ENCODE assay signal across 19 cellular contexts in genomic region chr19:43747557-43748204, GRCh38. TPM values are rescaled to one million over a fixed set of nuclear protein-coding genes. Genes with fewer than 3 reads are reported as not detected.
A peak's percentile ranks its signal among the peaks of the same experiment; 100 is the strongest.
DNase-seq lines count a peak whose midpoint lies in the region; ATAC-seq and TF ChIP-seq lines count a peak whose summit lies in the region.
"Had no signal": no experiment of that assay in that cellular context is flagged by ENCODE, and none has a peak within 500 bp of the region (broad histone marks: within the 10 kb centered on the region; RNA-seq: fewer than 3 reads in every experiment).

No MANE protein-coding gene starts in this region.

- H3K27me3 Mint-ChIP-seq in activated naive CD4-positive, alpha-beta T cell treated with anti-CD3 and anti-CD28 coated beads, Interleukin-2, amount 50 U/mL, for 24 hours: no peaks in the 10 kb centered on the region
- H3K27me3 Mint-ChIP-seq in stimulated activated naive CD8-positive, alpha-beta T cell treated with anti-CD3 and anti-CD28 coated beads, Interleukin-15, amount 100 ng/mL, for 72 hours: no peaks in the 10 kb centered on the region

- intact Hi-C loops in testis (cut with DNase I; ENCODE audit: low total_unique reads): loop anchor here (5.0 kb wide), 1 partner anchor 35 kb away; the partner anchor contains the start of gene KCNN4

- H3K4me1 Mint-ChIP-seq in activated naive CD4-positive, alpha-beta T cell treated with anti-CD3 and anti-CD28 coated beads, Interleukin-2, amount 50 U/mL, for 24 hours: peaks cover 41% of the 10 kb centered on the region
- H3K4me1 Mint-ChIP-seq in stimulated activated naive CD8-positive, alpha-beta T cell treated with anti-CD3 and anti-CD28 coated beads, Interleukin-15, amount 100 ng/mL, for 72 hours: peaks cover 27% of the 10 kb centered on the region

- H3K36me3 ChIP-seq in OCI-LY3 (replicated peaks; ENCODE audit: low read depth, low read length) (peaks cover 78% of the 10 kb centered on the region), testis (ENCODE audit: low read depth, missing control alignments) (no peaks in the 10 kb centered on the region)

- H3K4me1 ChIP-seq in OCI-LY3 (ENCODE audit: low read length) (peaks cover 64% of the 10 kb centered on the region), testis (no peaks in the 10 kb centered on the region)
- H3K4me1 ChIP-seq: breast epithelium had no signal

- peak; percentile 9 for ATAC-seq in stimulated activated naive CD8-positive, alpha-beta T cell treated with anti-CD3 and anti-CD28 coated beads, Interleukin-15, amount 100 ng/mL, for 72 hours
- no peak for ATAC-seq in GM19328 (IDR thresholded peaks at IDR 0.05; ENCODE audit: unreplicated experiment)
- ATAC-seq: left lobe of liver had no signal

- H3K9me3 ChIP-seq in OCI-LY3 (ENCODE audit: insufficient read depth, low read length) (no peaks in the 10 kb centered on the region), testis (no peaks in the 10 kb centered on the region)
- H3K9me3 ChIP-seq: breast epithelium, suprapubic skin had no signal

- TF ChIP-seq CTCF in OCI-LY3 (IDR thresholded peaks at IDR 0.05; ENCODE audit: low read depth, low read length) (no peak), astrocyte of the spinal cord (IDR thresholded peaks at IDR 0.05; ENCODE audit: low read depth, low read length) (no peak), testis (IDR thresholded peaks at IDR 0.05) (no peak)

- H3K4me3 ChIP-seq in OCI-LY3 (ENCODE audit: low read length) (peak overlapping the region; percentile 25; the same call in 1 of the 2 replicates), astrocyte of the spinal cord (ENCODE audit: low read depth, low read length) (no peak overlapping the region), testis (no peak overlapping the region)
- H3K4me3 ChIP-seq: breast epithelium, suprapubic skin had no signal

- no peak overlapping the region for H2AFZ ChIP-seq in OCI-LY3 (ENCODE audit: low read depth, low read length)

- TF ChIP-seq POLR2A in testis (IDR thresholded peaks at IDR 0.05): no peak

- DNase-seq in activated naive CD4-positive, alpha-beta T cell treated with Interleukin-2 at 50 U/mL for 16 hours: no peak
- DNase-seq in astrocyte of the spinal cord (ENCODE audit: low read depth, low spot score): peak; percentile 29
- DNase-seq in stimulated activated naive CD8-positive, alpha-beta T cell treated with anti-CD3 and anti-CD28 coated beads, Interleukin-15, amount 100 ng/mL, for 72 hours: no peak
- DNase-seq in testis: no peak
- no peak for DNase-seq in NCI-H1694 (lab: John Stamatoyannopoulos, UW)
- DNase-seq: activated CD4-positive, CD25-positive, alpha-beta regulatory T cell treated with anti-CD3 and anti-CD28 coated beads, Interleukin-2, amount 50 U/mL, for 72 hours; effector CD4-positive, alpha-beta T cell; NCI-H1092; NCI-H2171; NCI-H82 had no signal

- peaks cover 9% of the 10 kb centered on the region for H3K79me2 ChIP-seq in OCI-LY3 (ENCODE audit: low read length)

- H3K9me3 Mint-ChIP-seq in activated naive CD4-positive, alpha-beta T cell treated with anti-CD3 and anti-CD28 coated beads, Interleukin-2, amount 50 U/mL, for 24 hours: no peaks in the 10 kb centered on the region
- H3K9me3 Mint-ChIP-seq in stimulated activated naive CD8-positive, alpha-beta T cell treated with anti-CD3 and anti-CD28 coated beads, Interleukin-15, amount 100 ng/mL, for 72 hours: peaks cover 0 to 6% of the 10 kb centered on the region in 2 donors

- peak overlapping the region; percentile 73 for H3K27ac Mint-ChIP-seq in activated naive CD4-positive, alpha-beta T cell treated with anti-CD3 and anti-CD28 coated beads, Interleukin-2, amount 50 U/mL, for 24 hours
- H3K27ac Mint-ChIP-seq in stimulated activated naive CD8-positive, alpha-beta T cell treated with anti-CD3 and anti-CD28 coated beads, Interleukin-15, amount 100 ng/mL, for 72 hours: peak overlapping the region in 1 of 2 donors; percentile 67

- H3K9ac ChIP-seq in OCI-LY3 (ENCODE audit: low read length): peak overlapping the region; percentile 56

- 87 to 90% methylated on average over 14 to 16 of the region's 16 CpGs for WGBS in testis, 2 donors

- H3K36me3 Mint-ChIP-seq in activated naive CD4-positive, alpha-beta T cell treated with anti-CD3 and anti-CD28 coated beads, Interleukin-2, amount 50 U/mL, for 24 hours: peaks cover 28% of the 10 kb centered on the region

- peak overlapping the region; percentile 54 for H3K4me2 ChIP-seq in OCI-LY3 (ENCODE audit: low read length)

- H3K27me3 ChIP-seq in OCI-LY3 (ENCODE audit: low read depth, low read length) (no peaks in the 10 kb centered on the region), testis (no peaks in the 10 kb centered on the region)
- H3K27me3 ChIP-seq: breast epithelium, suprapubic skin had no signal

- H3K4me3 Mint-ChIP-seq in activated naive CD4-positive, alpha-beta T cell treated with anti-CD3 and anti-CD28 coated beads, Interleukin-2, amount 50 U/mL, for 24 hours: no peak overlapping the region
- H3K4me3 Mint-ChIP-seq in stimulated activated naive CD8-positive, alpha-beta T cell treated with anti-CD3 and anti-CD28 coated beads, Interleukin-15, amount 100 ng/mL, for 72 hours: no peak overlapping the region

- no peaks in the 10 kb centered on the region for H4K20me1 ChIP-seq in OCI-LY3 (ENCODE audit: insufficient read depth, low read length)

- in situ Hi-C loops in astrocyte of the spinal cord (cut with HindIII; ENCODE audit: low sequenced_read_pairs): no loop called here

- H3K27ac ChIP-seq in OCI-LY3 (ENCODE audit: low read length): peak overlapping the region; percentile 66
- no peak overlapping the region for H3K27ac ChIP-seq in testis
- H3K27ac ChIP-seq: breast epithelium, suprapubic skin had no signal

RNA-seq across cellular contexts. Expression of gene SMG9, which starts 7.1 kb away (rescaled TPM):
- 10 to 100 TPM; 65.0 to 76.8 TPM for total RNA-seq in testis
- 144 TPM for polyA plus RNA-seq in testis (ENCODE audit: insufficient read depth, low read depth, low replicate concordance)

RNA-seq across cellular contexts. Expression of gene IRGC, which starts 31.8 kb away (rescaled TPM):
- 100 to 1,000 TPM in 1 of 2 donors, 10 to 100 TPM in 1; 97.4 to 218 TPM for total RNA-seq in testis
- 167 TPM for polyA plus RNA-seq in testis (ENCODE audit: insufficient read depth, low read depth, low replicate concordance)
- total RNA-seq: breast epithelium, left lobe of liver, pulmonary artery endothelial cell, RPMI7951, suprapubic skin had no signal
- polyA plus RNA-seq: AG04450 had no signal

RNA-seq across cellular contexts. Expression of gene KCNN4, which starts 33.1 kb away (rescaled TPM):
- 1 to 10 TPM; 2.3 to 4.6 TPM for total RNA-seq in testis
- 4.1 TPM for polyA plus RNA-seq in testis (ENCODE audit: insufficient read depth, low read depth, low replicate concordance)

RNA-seq across cellular contexts. Expression of gene LYPD5, which starts 54.6 kb away (rescaled TPM):
- total RNA-seq in testis: 10 to 100 TPM in 1 of 2 donors, 1 to 10 TPM in 1; 4.9 to 14.7 TPM
- 12.6 TPM for polyA plus RNA-seq in testis (ENCODE audit: insufficient read depth, low read depth, low replicate concordance)
- total RNA-seq: left lobe of liver had no signal
